ENCODE assay signal across 20 cellular contexts in genomic region chr18:63051928-63052327, GRCh38.
"Had no signal": no experiment of that assay in that cellular context is flagged by ENCODE, and none has a peak within 500 bp of the region (broad histone marks: within the 10 kb centered on the region; RNA-seq: fewer than 3 reads in every experiment).

No MANE protein-coding gene starts in this region.

- DNase-seq: activated CD4-positive, alpha-beta memory T cell treated with anti-CD3 and anti-CD28 coated beads for 36 hours; activated CD4-positive, alpha-beta T cell treated with anti-CD3 and anti-CD28 coated beads for 4 hours; activated gamma-delta T cell treated with Interleukin-2 at 50 U/mL for 16 hours; activated T-cell treated with anti-CD3 and anti-CD28 coated beads for 4 hours; effector CD8-positive, alpha-beta T cell; left cardiac atrium; mesendoderm; naive thymus-derived CD4-positive, alpha-beta T cell; ovary; psoas muscle; right cardiac atrium; small intestine; stimulated activated CD4-positive, alpha-beta T cell treated with anti-CD3 and anti-CD28 coated beads, Interleukin-4, amount 100 ng/mL, for 1 hour; stimulated activated naive CD8-positive, alpha-beta T cell treated with anti-CD3 and anti-CD28 coated beads, Interleukin-15, amount 100 ng/mL, for 72 hours had no signal

- H3K27ac Mint-ChIP-seq: activated CD4-positive, alpha-beta memory T cell treated with anti-CD3 and anti-CD28 coated beads for 36 hours; activated naive CD4-positive, alpha-beta T cell treated with anti-CD3 and anti-CD28 coated beads, Interleukin-2, amount 50 U/mL, for 72 hours; activated T-helper 1 cell treated with anti-CD3 and anti-CD28 coated beads, Interleukin-12 subunit alpha, Interleukin-12 subunit beta, Interleukin-2, Interleukin-4 antibody, amounts not matched to agents 30 ng/mL and 10 ng/mL and 1 ng/mL, durations not matched to agents 14 hours and 24 hours and 36 hours; dendritic cell treated with granulocyte-macrophage colony-stimulating factor and Interleukin-4, amounts not matched to agents 40 ng/mL and 50 ng/mL, for 4 days; naive thymus-derived CD4-positive, alpha-beta T cell; type B pancreatic cell had no signal

- FAIRE-seq: endothelial cell of umbilical vein, islet of Langerhans, small intestine had no signal

- H3K27me3 ChIP-seq: ovary had no signal

- H3K27me3 Mint-ChIP-seq: activated CD4-positive, alpha-beta memory T cell treated with anti-CD3 and anti-CD28 coated beads for 36 hours; dendritic cell treated with granulocyte-macrophage colony-stimulating factor and Interleukin-4, amounts not matched to agents 40 ng/mL and 50 ng/mL, for 4 days had no signal

- H3K36me3 ChIP-seq: ovary had no signal

- H3K9me3 ChIP-seq: ovary, psoas muscle had no signal

- H3K27ac ChIP-seq: ovary, psoas muscle had no signal

- H3K4me3 ChIP-seq: ovary, psoas muscle had no signal

- ATAC-seq: activated naive CD4-positive, alpha-beta T cell treated with anti-CD3 and anti-CD28 coated beads, Interleukin-2, amount 50 U/mL, for 72 hours; left cardiac atrium; naive thymus-derived CD4-positive, alpha-beta T cell; psoas muscle; right cardiac atrium; stimulated activated naive CD8-positive, alpha-beta T cell treated with anti-CD3 and anti-CD28 coated beads, Interleukin-15, amount 100 ng/mL, for 72 hours had no signal

- H3K36me3 Mint-ChIP-seq: activated CD4-positive, alpha-beta memory T cell treated with anti-CD3 and anti-CD28 coated beads for 36 hours; activated naive CD4-positive, alpha-beta T cell treated with anti-CD3 and anti-CD28 coated beads, Interleukin-2, amount 50 U/mL, for 72 hours; naive thymus-derived CD4-positive, alpha-beta T cell; type B pancreatic cell had no signal

- H3K4me1 ChIP-seq: psoas muscle had no signal

- H3K9me3 Mint-ChIP-seq: activated CD4-positive, alpha-beta memory T cell treated with anti-CD3 and anti-CD28 coated beads for 36 hours; activated naive CD4-positive, alpha-beta T cell treated with anti-CD3 and anti-CD28 coated beads, Interleukin-2, amount 50 U/mL, for 72 hours; activated T-helper 1 cell treated with anti-CD3 and anti-CD28 coated beads, Interleukin-12 subunit alpha, Interleukin-12 subunit beta, Interleukin-2, Interleukin-4 antibody, amounts not matched to agents 30 ng/mL and 10 ng/mL and 1 ng/mL, durations not matched to agents 14 hours and 24 hours and 36 hours; dendritic cell treated with granulocyte-macrophage colony-stimulating factor and Interleukin-4, amounts not matched to agents 40 ng/mL and 50 ng/mL, for 4 days; naive thymus-derived CD4-positive, alpha-beta T cell; stimulated activated naive CD8-positive, alpha-beta T cell treated with anti-CD3 and anti-CD28 coated beads, Interleukin-15, amount 100 ng/mL, for 72 hours; type B pancreatic cell had no signal

- H3K4me3 Mint-ChIP-seq: activated CD4-positive, alpha-beta memory T cell treated with anti-CD3 and anti-CD28 coated beads for 36 hours; activated T-helper 1 cell treated with anti-CD3 and anti-CD28 coated beads, Interleukin-12 subunit alpha, Interleukin-12 subunit beta, Interleukin-2, Interleukin-4 antibody, amounts not matched to agents 30 ng/mL and 10 ng/mL and 1 ng/mL, durations not matched to agents 14 hours and 24 hours and 36 hours; dendritic cell treated with granulocyte-macrophage colony-stimulating factor and Interleukin-4, amounts not matched to agents 40 ng/mL and 50 ng/mL, for 4 days; naive thymus-derived CD4-positive, alpha-beta T cell; stimulated activated naive CD8-positive, alpha-beta T cell treated with anti-CD3 and anti-CD28 coated beads, Interleukin-15, amount 100 ng/mL, for 72 hours; type B pancreatic cell had no signal
